ENCODE assay signal across 24 cellular contexts in genomic region chr12:125645724-125646123, GRCh38.
DNase-seq lines count a peak whose midpoint lies in the region; ATAC-seq and TF ChIP-seq lines count a peak whose summit lies in the region.
"Had no signal": no experiment of that assay in that cellular context is flagged by ENCODE, and none has a peak within 500 bp of the region (broad histone marks: within the 10 kb centered on the region; RNA-seq: fewer than 3 reads in every experiment).

No MANE protein-coding gene starts in this region.

- H3K4me3 ChIP-seq in cardiac muscle cell (no peak overlapping the region), foreskin fibroblast (ENCODE audit: low read depth in 1 of 2, low read length in 2 of 2) (no peak overlapping the region)
- H3K4me3 ChIP-seq: A549, BLaER1 had no signal

- peaks cover 10% of the 10 kb centered on the region for H3K4me1 ChIP-seq in cardiac muscle cell (ENCODE audit: low read depth)
- H3K4me1 ChIP-seq: A549, BE2C, BLaER1 had no signal

- TF ChIP-seq CTCF in cardiac muscle cell (IDR thresholded peaks at IDR 0.05; ENCODE audit: low read depth, low read length) (no peak), foreskin fibroblast (IDR thresholded peaks at IDR 0.05; ENCODE audit: low read depth, low read length) (no peak)

- ATAC-seq in Right ventricle myocardium superior (ENCODE audit: poor library complexity): no peak
- no peak for ATAC-seq in GM21529 (IDR thresholded peaks at IDR 0.05; ENCODE audit: unreplicated experiment)
- ATAC-seq: A549 had no signal

- H3K9me3 ChIP-seq in cardiac muscle cell (ENCODE audit: low read depth): no peaks in the 10 kb centered on the region
- H3K9me3 ChIP-seq: A549, BE2C, BLaER1 had no signal

- H3K27ac ChIP-seq in cardiac muscle cell: peak overlapping the region; percentile 55
- H3K27ac ChIP-seq: 22Rv1, A549, BLaER1 had no signal

- DNase-seq in cardiac muscle cell (ENCODE audit: low read depth in 1 of 2, low spot score in 1 of 2): peak in 1 of 2 donors; percentile 34
- no peak for DNase-seq in Right ventricle myocardium superior
- peak; percentile 44 for DNase-seq in inferior parietal cortex (ENCODE audit: extremely low spot score)
- DNase-seq in occipital lobe (lab: John Stamatoyannopoulos, UW): peak; percentile 8
- no peak for DNase-seq in HK-2 (ENCODE audit: unreplicated experiment)
- no peak for DNase-seq in foreskin fibroblast
- DNase-seq: AML-193; BE2C; C1 segment of cervical spinal cord; CD4-positive, alpha-beta memory T cell; CD4-positive, CD25-positive, alpha-beta regulatory T cell; CD8-positive, alpha-beta memory T cell; COR-L47; DMS 273 treated with DMSO at 0.1 percent for 48 hours; DMS153; DMS53; DMS79; DND-41; EL; GDM1 had no signal

- intact Hi-C loops in Right ventricle myocardium superior (cut with DNase I): no loop called here

- no peaks in the 10 kb centered on the region for H3K27me3 ChIP-seq in cardiac muscle cell
- H3K27me3 ChIP-seq: BE2C, BLaER1 had no signal

- no peaks in the 10 kb centered on the region for H3K36me3 ChIP-seq in cardiac muscle cell
- H3K36me3 ChIP-seq: BE2C, BLaER1 had no signal

Comparison
In these comparisons a context has a peak if more than half of its experiments do, and no peak if none do; other contexts are left out.
1. DNase-seq: peak in inferior parietal cortex (single experiment) and occipital lobe (single experiment); none in Right ventricle myocardium superior (single experiment), HK-2 (single experiment) and foreskin fibroblast (0 of 2).